7 cellular contexts compared by ENCODE assay signal in the genomic region with DNA sequence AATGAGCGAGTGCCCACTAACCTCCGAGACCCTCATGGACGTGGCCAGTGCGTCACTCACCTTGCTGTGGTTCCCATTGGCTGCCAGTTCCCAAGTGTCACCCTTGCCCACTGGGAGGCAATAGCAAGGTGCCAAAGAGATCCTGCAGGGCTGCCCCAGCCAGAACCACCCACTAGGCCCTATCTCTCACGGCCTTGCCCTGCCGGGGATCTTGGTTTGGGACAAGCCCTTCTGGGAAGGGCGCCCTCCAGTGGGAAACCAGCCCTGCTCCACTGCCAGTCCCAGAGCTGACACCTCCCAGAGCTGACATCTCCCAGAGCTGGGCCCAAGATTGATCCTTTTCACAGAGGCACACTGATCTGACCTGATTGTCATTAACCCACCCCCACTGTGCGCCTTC. TPM values are rescaled to one million over a fixed set of nuclear protein-coding genes. Genes with fewer than 3 reads are reported as not detected.
A peak's percentile ranks its signal among the peaks of the same experiment; 100 is the strongest.
DNase-seq lines count a peak whose midpoint lies in the region; ATAC-seq and TF ChIP-seq lines count a peak whose summit lies in the region.

No MANE protein-coding gene starts in this region.

- peaks cover 26% of the 10 kb centered on the region for H3K36me3 Mint-ChIP-seq in effector memory CD8-positive, alpha-beta T cell (ENCODE audit: insufficient read depth)

- H3K9me3 Mint-ChIP-seq in effector memory CD8-positive, alpha-beta T cell = no peaks in the 10 kb centered on the region

- no peak overlapping the region for H3K9ac ChIP-seq in OCI-LY1 (ENCODE audit: low read length)

- in situ Hi-C loops in gastrocnemius medialis (cut with MboI; ENCODE audit: low sequenced_read_pairs in 4 of 4) = loop anchor here in 3 of 4 donors (5.0 kb wide), 1 partner anchor 186 kb away; no protein-coding TSS in a partner anchor

- no peak overlapping the region for H2AFZ ChIP-seq in OCI-LY1 (ENCODE audit: low read length)

- H3K4me2 ChIP-seq in OCI-LY1 (ENCODE audit: low read length) = no peak overlapping the region

- H3K27ac ChIP-seq in OCI-LY1 (ENCODE audit: low read depth, low read length, poor library complexity, severe bottlenecking) = no peak overlapping the region
- peak overlapping the region; percentile 88 to 91 (median 90) for H3K27ac ChIP-seq in gastrocnemius medialis

- peaks cover 38 to 47% of the 10 kb centered on the region in 2 donors for H3K4me1 Mint-ChIP-seq in effector memory CD8-positive, alpha-beta T cell (ENCODE audit: low read depth in 2 of 2)

- H3K4me1 ChIP-seq in OCI-LY1 (ENCODE audit: insufficient read depth, low read length, severe bottlenecking) (peaks cover 28% of the 10 kb centered on the region), gastrocnemius medialis (peaks cover 62 to 69% of the 10 kb centered on the region in 2 donors)

- no peaks in the 10 kb centered on the region for H4K20me1 ChIP-seq in OCI-LY1 (ENCODE audit: insufficient read depth, low read length)

- no peaks in the 10 kb centered on the region for H3K27me3 Mint-ChIP-seq in effector memory CD8-positive, alpha-beta T cell

- H3K79me2 ChIP-seq in OCI-LY1 (ENCODE audit: insufficient read depth, low read length) = no peaks in the 10 kb centered on the region

- H3F3A ChIP-seq in OCI-LY1 (ENCODE audit: insufficient read depth, low read length) = no peaks in the 10 kb centered on the region

- H3K4me3 Mint-ChIP-seq in effector memory CD8-positive, alpha-beta T cell = peak overlapping the region; percentile 55 to 76

- H3K36me3 ChIP-seq in OCI-LY1 (ENCODE audit: insufficient read depth, low read length) = no peaks in the 10 kb centered on the region
- no peaks in the 10 kb centered on the region for H3K36me3 ChIP-seq in gastrocnemius medialis

- H3K27me3 ChIP-seq in OCI-LY1 (ENCODE audit: insufficient read depth, low read length) (no peaks in the 10 kb centered on the region), gastrocnemius medialis (no peaks in the 10 kb centered on the region)

- peak; percentile 59 for TF ChIP-seq CTCF in GM12872 (IDR thresholded peaks at IDR 0.05; ENCODE audit: insufficient read depth, low read depth, low read length)
- TF ChIP-seq CTCF in OCI-LY1 (IDR thresholded peaks at IDR 0.05; ENCODE audit: low read length) = peak; percentile 49; the same call in 1 of the 2 replicates
- TF ChIP-seq CTCF in gastrocnemius medialis (IDR thresholded peaks at IDR 0.05 in 4 of 5, conservative IDR thresholded peaks at IDR 0.05 in 1 of 5) = peak in 4 of 5 experiments; percentile 16 to 51 (median 38)

- no peaks in the 10 kb centered on the region for H3K9me2 ChIP-seq in OCI-LY1 (ENCODE audit: low read depth, low read length)

- H3K27ac Mint-ChIP-seq in effector memory CD8-positive, alpha-beta T cell = peak overlapping the region; percentile 52 to 66

- DNase-seq in effector memory CD8-positive, alpha-beta T cell = no peak
- DNase-seq in gastrocnemius medialis (peak in 1 of 2 donors; percentile 51), dedifferentiated amniotic fluid mesenchymal stem cell (ENCODE audit: extremely low spot score) (no peak)

- no peak for TF ChIP-seq POLR2A in gastrocnemius medialis (IDR thresholded peaks at IDR 0.05)

- intact Hi-C loops in gastrocnemius medialis (cut with DNase I; ENCODE audit: low total_unique reads) = loop anchor here (2.0 kb wide), 2 partner anchors 27 to 99 kb away; no protein-coding TSS in a partner anchor

- H3K4me3 ChIP-seq in OCI-LY1 (ENCODE audit: low read depth, low read length, poor library complexity, severe bottlenecking) = no peak overlapping the region
- no peak overlapping the region for H3K4me3 ChIP-seq in gastrocnemius medialis

- H3K9me3 ChIP-seq in OCI-LY1 (ENCODE audit: low read length) = no peaks in the 10 kb centered on the region
- no peaks in the 10 kb centered on the region for H3K9me3 ChIP-seq in gastrocnemius medialis

- ATAC-seq in effector memory CD8-positive, alpha-beta T cell (replicated peaks) = no peak
- ATAC-seq in gastrocnemius medialis (no peak), GM19455 (IDR thresholded peaks at IDR 0.05; ENCODE audit: unreplicated experiment) (no peak), HG03108 (IDR thresholded peaks at IDR 0.05; ENCODE audit: unreplicated experiment) (no peak)

RNA-seq across cellular contexts. Expression of a gene that starts 2.1 kb away (rescaled TPM):
- total RNA-seq in gastrocnemius medialis = 10 to 100 TPM; 20.0 to 51.0 (median 43.3) TPM

RNA-seq across cellular contexts. Expression of a gene that starts 21.8 kb away (rescaled TPM):
- 100 to 1,000 TPM; 123 to 186 (median 170) TPM for total RNA-seq in gastrocnemius medialis
